Comparison of ENCODE assay signal across 1 cellular context in the genomic region with DNA sequence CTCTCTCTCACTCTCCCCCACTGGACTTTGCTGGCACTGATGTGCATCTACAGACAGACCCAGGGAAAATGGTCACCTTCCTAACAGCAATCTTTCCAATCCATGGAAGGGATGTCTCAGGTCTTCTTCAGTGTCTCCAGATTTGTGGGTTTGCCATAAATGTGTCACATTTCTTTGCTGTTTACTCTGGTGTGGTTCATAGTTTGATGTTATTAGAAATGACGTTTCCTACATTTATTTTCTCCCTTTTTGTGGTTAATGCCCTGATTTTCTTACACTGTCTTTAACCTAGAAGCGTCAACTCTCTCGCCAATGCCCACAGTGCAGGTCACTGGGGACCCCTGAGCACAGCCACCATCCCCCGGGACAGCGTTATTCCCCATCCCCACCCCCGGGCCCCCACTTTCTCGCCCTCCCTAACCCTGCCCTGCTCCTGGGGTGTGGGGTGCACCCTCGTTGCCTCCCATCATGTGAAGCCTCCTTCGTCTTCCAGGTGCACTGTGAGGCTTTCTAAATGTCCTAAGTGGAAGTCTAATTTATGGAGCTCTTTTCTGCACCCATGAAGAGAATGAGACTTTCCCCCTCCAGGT.
TF ChIP-seq lines count a peak whose summit lies in the region.

No MANE protein-coding gene starts in this region.

TF ChIP-seq in HepG2, 621 proteins besides CTCF, POLR2A, EP300 and RAD21 (continued from another document):
- TF ChIP-seq, protein P1, sequence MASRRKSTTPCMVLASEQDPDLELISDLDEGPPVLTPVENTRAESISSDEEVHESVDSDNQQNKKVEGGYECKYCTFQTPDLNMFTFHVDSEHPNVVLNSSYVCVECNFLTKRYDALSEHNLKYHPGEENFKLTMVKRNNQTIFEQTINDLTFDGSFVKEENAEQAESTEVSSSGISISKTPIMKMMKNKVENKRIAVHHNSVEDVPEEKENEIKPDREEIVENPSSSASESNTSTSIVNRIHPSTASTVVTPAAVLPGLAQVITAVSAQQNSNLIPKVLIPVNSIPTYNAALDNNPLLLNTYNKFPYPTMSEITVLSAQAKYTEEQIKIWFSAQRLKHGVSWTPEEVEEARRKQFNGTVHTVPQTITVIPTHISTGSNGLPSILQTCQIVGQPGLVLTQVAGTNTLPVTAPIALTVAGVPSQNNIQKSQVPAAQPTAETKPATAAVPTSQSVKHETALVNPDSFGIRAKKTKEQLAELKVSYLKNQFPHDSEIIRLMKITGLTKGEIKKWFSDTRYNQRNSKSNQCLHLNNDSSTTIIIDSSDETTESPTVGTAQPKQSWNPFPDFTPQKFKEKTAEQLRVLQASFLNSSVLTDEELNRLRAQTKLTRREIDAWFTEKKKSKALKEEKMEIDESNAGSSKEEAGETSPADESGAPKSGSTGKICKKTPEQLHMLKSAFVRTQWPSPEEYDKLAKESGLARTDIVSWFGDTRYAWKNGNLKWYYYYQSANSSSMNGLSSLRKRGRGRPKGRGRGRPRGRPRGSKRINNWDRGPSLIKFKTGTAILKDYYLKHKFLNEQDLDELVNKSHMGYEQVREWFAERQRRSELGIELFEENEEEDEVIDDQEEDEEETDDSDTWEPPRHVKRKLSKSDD (CRISPR knock-in tag; IDR thresholded peaks at IDR 0.05; ENCODE audit: low read depth), result no peak
- TF ChIP-seq RXRA (CRISPR knock-in tag; IDR thresholded peaks at IDR 0.05) (no peak), GATAD2A (CRISPR knock-in tag; IDR thresholded peaks at IDR 0.05) (no peak), ZNF30 (CRISPR knock-in tag; IDR thresholded peaks at IDR 0.05) (no peak), CHD2 (IDR thresholded peaks at IDR 0.05; ENCODE audit: low read depth, low read length) (no peak), ZFP41 (CRISPR knock-in tag; IDR thresholded peaks at IDR 0.05; ENCODE audit: borderline replicate concordance) (no peak), RNF2 (conservative IDR thresholded peaks at IDR 0.05; ENCODE audit: low read depth) (no peak), ZSCAN21 (CRISPR knock-in tag; IDR thresholded peaks at IDR 0.05; ENCODE audit: borderline replicate concordance) (no peak)
- TF ChIP-seq, protein P2, sequence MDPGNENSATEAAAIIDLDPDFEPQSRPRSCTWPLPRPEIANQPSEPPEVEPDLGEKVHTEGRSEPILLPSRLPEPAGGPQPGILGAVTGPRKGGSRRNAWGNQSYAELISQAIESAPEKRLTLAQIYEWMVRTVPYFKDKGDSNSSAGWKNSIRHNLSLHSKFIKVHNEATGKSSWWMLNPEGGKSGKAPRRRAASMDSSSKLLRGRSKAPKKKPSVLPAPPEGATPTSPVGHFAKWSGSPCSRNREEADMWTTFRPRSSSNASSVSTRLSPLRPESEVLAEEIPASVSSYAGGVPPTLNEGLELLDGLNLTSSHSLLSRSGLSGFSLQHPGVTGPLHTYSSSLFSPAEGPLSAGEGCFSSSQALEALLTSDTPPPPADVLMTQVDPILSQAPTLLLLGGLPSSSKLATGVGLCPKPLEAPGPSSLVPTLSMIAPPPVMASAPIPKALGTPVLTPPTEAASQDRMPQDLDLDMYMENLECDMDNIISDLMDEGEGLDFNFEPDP (CRISPR knock-in tag; conservative IDR thresholded peaks at IDR 0.05), result no peak
